In genomic region chr3:152811974-152812760, GRCh38 we compare ENCODE assay signal across 1 cellular context.
TF ChIP-seq lines count a peak whose summit lies in the region.

No MANE protein-coding gene starts in this region.

TF ChIP-seq in WTC11, 78 proteins besides CTCF, POLR2A, EP300 and RAD21 (continued from another document):
- TF ChIP-seq, protein P1, sequence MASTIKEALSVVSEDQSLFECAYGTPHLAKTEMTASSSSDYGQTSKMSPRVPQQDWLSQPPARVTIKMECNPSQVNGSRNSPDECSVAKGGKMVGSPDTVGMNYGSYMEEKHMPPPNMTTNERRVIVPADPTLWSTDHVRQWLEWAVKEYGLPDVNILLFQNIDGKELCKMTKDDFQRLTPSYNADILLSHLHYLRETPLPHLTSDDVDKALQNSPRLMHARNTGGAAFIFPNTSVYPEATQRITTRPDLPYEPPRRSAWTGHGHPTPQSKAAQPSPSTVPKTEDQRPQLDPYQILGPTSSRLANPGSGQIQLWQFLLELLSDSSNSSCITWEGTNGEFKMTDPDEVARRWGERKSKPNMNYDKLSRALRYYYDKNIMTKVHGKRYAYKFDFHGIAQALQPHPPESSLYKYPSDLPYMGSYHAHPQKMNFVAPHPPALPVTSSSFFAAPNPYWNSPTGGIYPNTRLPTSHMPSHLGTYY (CRISPR knock-in tag; IDR thresholded peaks at IDR 0.05), result no peak
- TF ChIP-seq EMX1 (CRISPR knock-in tag; IDR thresholded peaks at IDR 0.05) (no peak), ESRRA (CRISPR knock-in tag; IDR thresholded peaks at IDR 0.05; ENCODE audit: borderline replicate concordance) (no peak), HMGA2 (CRISPR knock-in tag; IDR thresholded peaks at IDR 0.05) (no peak), NFYB (CRISPR knock-in tag; conservative IDR thresholded peaks at IDR 0.05; ENCODE audit: low read depth) (no peak), TP53 (CRISPR knock-in tag; IDR thresholded peaks at IDR 0.05) (no peak), ZNF512 (CRISPR knock-in tag; IDR thresholded peaks at IDR 0.05; ENCODE audit: borderline replicate concordance) (no peak), ATF1 (CRISPR knock-in tag; IDR thresholded peaks at IDR 0.05) (no peak), CDX4 (CRISPR knock-in tag; IDR thresholded peaks at IDR 0.05; ENCODE audit: borderline replicate concordance) (no peak), CBFB (CRISPR knock-in tag; IDR thresholded peaks at IDR 0.05; ENCODE audit: low read depth) (no peak), GTF2I (CRISPR knock-in tag; conservative IDR thresholded peaks at IDR 0.05) (no peak)
- TF ChIP-seq, protein P2, sequence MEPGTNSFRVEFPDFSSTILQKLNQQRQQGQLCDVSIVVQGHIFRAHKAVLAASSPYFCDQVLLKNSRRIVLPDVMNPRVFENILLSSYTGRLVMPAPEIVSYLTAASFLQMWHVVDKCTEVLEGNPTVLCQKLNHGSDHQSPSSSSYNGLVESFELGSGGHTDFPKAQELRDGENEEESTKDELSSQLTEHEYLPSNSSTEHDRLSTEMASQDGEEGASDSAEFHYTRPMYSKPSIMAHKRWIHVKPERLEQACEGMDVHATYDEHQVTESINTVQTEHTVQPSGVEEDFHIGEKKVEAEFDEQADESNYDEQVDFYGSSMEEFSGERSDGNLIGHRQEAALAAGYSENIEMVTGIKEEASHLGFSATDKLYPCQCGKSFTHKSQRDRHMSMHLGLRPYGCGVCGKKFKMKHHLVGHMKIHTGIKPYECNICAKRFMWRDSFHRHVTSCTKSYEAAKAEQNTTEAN (CRISPR knock-in tag; IDR thresholded peaks at IDR 0.05), result no peak
